In genomic region chr5:176979669-176980068, GRCh38 we compare ENCODE assay signal across 18 cellular contexts.
"Had no signal": no experiment of that assay in that cellular context is flagged by ENCODE, and none has a peak within 500 bp of the region (broad histone marks: within the 10 kb centered on the region; RNA-seq: fewer than 3 reads in every experiment).

No MANE protein-coding gene starts in this region.

- H3K36me3 ChIP-seq: ovary, prostate gland had no signal

- DNase-seq: activated CD4-positive, alpha-beta memory T cell treated with anti-CD3 and anti-CD28 coated beads, Interleukin-2, amount 10 ng/mL, durations not matched to agents 7 days and 5 days; activated CD4-positive, alpha-beta T cell treated with anti-CD3 and anti-CD28 coated beads, Interleukin-2, amount 10 ng/mL, durations not matched to agents 24 days and 14 days; activated gamma-delta T cell; activated naive CD4-positive, alpha-beta T cell treated with anti-CD3 and anti-CD28 coated beads, Interleukin-2, amount 50 U/mL, for 16 hours; activated naive CD8-positive, alpha-beta T cell treated with anti-CD3 and anti-CD28 coated beads, Interleukin-2, amount 50 U/mL, for 24 hours; heart left ventricle; left ventricle myocardium superior; mammary epithelial cell; ovary; stimulated activated CD4-positive, alpha-beta T cell treated with anti-CD3 and anti-CD28 coated beads, Interleukin-4, amount 100 ng/mL, for 24 hours; stimulated activated naive CD8-positive, alpha-beta T cell treated with anti-CD3 and anti-CD28 coated beads, Interleukin-15, amount 100 ng/mL, for 72 hours; T1000 had no signal

- H3K27ac Mint-ChIP-seq: activated CD4-positive, alpha-beta T cell treated with anti-CD3 and anti-CD28 coated beads, Interleukin-2, amount 10 ng/mL, durations not matched to agents 24 days and 14 days; activated naive CD8-positive, alpha-beta T cell treated with anti-CD3 and anti-CD28 coated beads, Interleukin-2, amount 50 U/mL, for 24 hours; mesothelial cell of epicardium; natural killer cell treated with Interleukin-12 subunit alpha and Interleukin-12 subunit beta and Interleukin-15 and Interleukin-18, amount 100 ng/mL, for 72 hours; stimulated activated naive CD8-positive, alpha-beta T cell treated with anti-CD3 and anti-CD28 coated beads, Interleukin-15, amount 100 ng/mL, for 72 hours; WTC11 had no signal

- H3K27me3 Mint-ChIP-seq: activated CD4-positive, alpha-beta memory T cell treated with anti-CD3 and anti-CD28 coated beads, Interleukin-2, amount 10 ng/mL, durations not matched to agents 7 days and 5 days; activated CD4-positive, alpha-beta T cell treated with anti-CD3 and anti-CD28 coated beads, Interleukin-2, amount 10 ng/mL, durations not matched to agents 24 days and 14 days; activated naive CD8-positive, alpha-beta T cell treated with anti-CD3 and anti-CD28 coated beads, Interleukin-2, amount 50 U/mL, for 24 hours; natural killer cell treated with Interleukin-12 subunit alpha and Interleukin-12 subunit beta and Interleukin-15 and Interleukin-18, amount 100 ng/mL, for 72 hours; stimulated activated naive CD8-positive, alpha-beta T cell treated with anti-CD3 and anti-CD28 coated beads, Interleukin-15, amount 100 ng/mL, for 72 hours had no signal

- H3K4me3 ChIP-seq: cardiac muscle cell, heart left ventricle, ovary, prostate gland, tibial nerve had no signal

- ATAC-seq: activated naive CD8-positive, alpha-beta T cell treated with anti-CD3 and anti-CD28 coated beads, Interleukin-2, amount 50 U/mL, for 24 hours; heart left ventricle; left ventricle myocardium superior; stimulated activated naive CD8-positive, alpha-beta T cell treated with anti-CD3 and anti-CD28 coated beads, Interleukin-15, amount 100 ng/mL, for 72 hours; WTC11 had no signal

- H3K4me1 ChIP-seq: prostate gland, tibial nerve had no signal

- H3K9me3 Mint-ChIP-seq: activated CD4-positive, alpha-beta memory T cell treated with anti-CD3 and anti-CD28 coated beads, Interleukin-2, amount 10 ng/mL, durations not matched to agents 7 days and 5 days; activated CD4-positive, alpha-beta T cell treated with anti-CD3 and anti-CD28 coated beads, Interleukin-2, amount 10 ng/mL, durations not matched to agents 24 days and 14 days; activated naive CD8-positive, alpha-beta T cell treated with anti-CD3 and anti-CD28 coated beads, Interleukin-2, amount 50 U/mL, for 24 hours; natural killer cell treated with Interleukin-12 subunit alpha and Interleukin-12 subunit beta and Interleukin-15 and Interleukin-18, amount 100 ng/mL, for 72 hours; stimulated activated naive CD8-positive, alpha-beta T cell treated with anti-CD3 and anti-CD28 coated beads, Interleukin-15, amount 100 ng/mL, for 72 hours had no signal

- H3K27ac ChIP-seq: cardiac muscle cell, heart left ventricle, ovary, prostate gland, tibial nerve had no signal

- H3K9me3 ChIP-seq: heart left ventricle, ovary, prostate gland, tibial nerve had no signal

- H3K4me3 Mint-ChIP-seq: activated CD4-positive, alpha-beta memory T cell treated with anti-CD3 and anti-CD28 coated beads, Interleukin-2, amount 10 ng/mL, durations not matched to agents 7 days and 5 days; activated CD4-positive, alpha-beta T cell treated with anti-CD3 and anti-CD28 coated beads, Interleukin-2, amount 10 ng/mL, durations not matched to agents 24 days and 14 days; activated naive CD8-positive, alpha-beta T cell treated with anti-CD3 and anti-CD28 coated beads, Interleukin-2, amount 50 U/mL, for 24 hours; mesothelial cell of epicardium; natural killer cell treated with Interleukin-12 subunit alpha and Interleukin-12 subunit beta and Interleukin-15 and Interleukin-18, amount 100 ng/mL, for 72 hours; stimulated activated naive CD8-positive, alpha-beta T cell treated with anti-CD3 and anti-CD28 coated beads, Interleukin-15, amount 100 ng/mL, for 72 hours; WTC11 had no signal

- H3K27me3 ChIP-seq: cardiac muscle cell, heart left ventricle, ovary, tibial nerve had no signal

- H3K4me1 Mint-ChIP-seq: mesothelial cell of epicardium, WTC11 had no signal
